ENCODE assay signal across 1 cellular context in the genomic region with DNA sequence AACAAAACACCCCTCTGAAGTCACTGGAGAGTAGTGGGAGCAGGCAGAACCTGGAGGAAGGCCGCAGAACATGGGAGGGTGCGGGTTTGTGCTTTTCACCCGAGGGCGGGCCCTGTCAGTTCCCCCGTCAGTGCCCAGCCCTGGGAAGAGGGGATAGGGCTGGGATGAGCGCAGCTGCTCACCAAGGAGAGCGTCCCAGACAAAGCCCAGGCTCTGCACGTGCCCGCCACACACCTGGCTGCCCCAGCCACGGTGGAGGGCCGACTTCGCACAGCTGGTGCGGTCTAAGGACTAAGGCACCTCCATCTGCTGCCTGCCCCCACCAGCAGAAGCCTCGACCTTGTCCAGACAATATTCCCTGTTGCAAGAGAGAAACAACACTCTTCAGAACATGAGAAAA.
TF ChIP-seq lines count a peak whose summit lies in the region.

No MANE protein-coding gene starts in this region.

TF ChIP-seq in WTC11, 78 proteins besides CTCF, POLR2A, EP300 and RAD21 (continued from another document):
- TF ChIP-seq TEAD1 (CRISPR knock-in tag; IDR thresholded peaks at IDR 0.05) = no peak
- TF ChIP-seq ZNF219 (CRISPR knock-in tag; IDR thresholded peaks at IDR 0.05; ENCODE audit: borderline replicate concordance) = no peak
- TF ChIP-seq ZBTB21 (CRISPR knock-in tag; IDR thresholded peaks at IDR 0.05; ENCODE audit: borderline replicate concordance) = no peak
